In the genomic region with DNA sequence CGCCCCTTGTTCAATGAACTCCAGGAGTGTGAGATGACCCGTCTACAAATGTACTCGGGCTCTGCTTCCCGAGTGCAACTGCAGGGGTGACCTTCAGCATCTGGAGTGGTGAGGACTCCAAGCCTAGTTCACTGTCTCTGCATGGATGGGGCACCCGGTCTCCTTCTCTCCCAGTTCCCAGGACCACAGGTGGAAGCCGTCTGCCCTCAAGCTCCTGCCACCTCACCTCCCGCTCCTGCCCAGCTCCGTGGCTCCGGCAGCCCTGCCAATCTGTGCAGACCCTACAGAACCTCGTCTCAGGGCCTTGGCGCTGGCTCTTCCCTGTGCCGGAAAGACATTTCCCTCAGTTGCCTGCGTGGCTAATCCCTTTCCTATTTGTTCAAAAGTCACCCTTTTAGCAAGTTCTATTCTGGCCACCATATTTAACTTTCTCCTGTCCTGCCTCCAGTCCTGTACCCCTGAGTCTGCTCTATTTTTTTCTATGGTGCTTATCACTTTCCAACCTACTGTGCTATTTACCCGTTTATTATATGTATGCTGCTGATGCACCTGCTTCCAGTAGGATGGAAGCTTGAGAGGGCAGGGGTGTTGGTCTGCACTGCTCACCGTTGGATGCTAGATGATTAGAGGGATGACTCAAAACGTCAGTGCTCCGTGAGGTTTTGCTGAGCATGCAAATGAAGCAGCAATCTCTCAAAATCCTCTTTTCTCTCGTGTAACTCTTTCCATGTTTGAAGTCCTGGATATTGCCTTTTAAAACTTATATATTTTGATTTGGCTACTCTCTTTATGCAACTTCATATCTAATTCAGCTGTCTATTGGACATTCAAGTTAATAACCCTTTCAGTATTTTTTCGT, we compare ENCODE assay signal across 1 cellular context.
TF ChIP-seq lines count a peak whose summit lies in the region.

No MANE protein-coding gene starts in this region.

TF ChIP-seq in K562, 482 proteins besides CTCF, POLR2A, EP300 and RAD21 (continued from another document):
- no peak for TF ChIP-seq L3MBTL2 (IDR thresholded peaks at IDR 0.05)
- no peak for TF ChIP-seq SOX6 (IDR thresholded peaks at IDR 0.05)
- no peak for TF ChIP-seq ZNF184 (CRISPR knock-in tag; IDR thresholded peaks at IDR 0.05)
- 0 out of 4 replicates have a peak, but pooled peaks of 1 of the 2 experiments have one; percentile 31 for TF ChIP-seq MAZ (CRISPR knock-in tag; conservative IDR thresholded peaks at IDR 0.05 in 1 of 2, IDR thresholded peaks at IDR 0.05 in 1 of 2)
- peak; percentile 70; the same call in 1 of the 2 replicates for TF ChIP-seq ZNF717 (CRISPR knock-in tag; IDR thresholded peaks at IDR 0.05)
- TF ChIP-seq SAFB (IDR thresholded peaks at IDR 0.05; ENCODE audit: borderline replicate concordance, low read depth, low read length), result no peak
- peak; percentile 80 for TF ChIP-seq POLR2G (IDR thresholded peaks at IDR 0.05; ENCODE audit: low read depth, low read length)
- TF ChIP-seq, protein P1, sequence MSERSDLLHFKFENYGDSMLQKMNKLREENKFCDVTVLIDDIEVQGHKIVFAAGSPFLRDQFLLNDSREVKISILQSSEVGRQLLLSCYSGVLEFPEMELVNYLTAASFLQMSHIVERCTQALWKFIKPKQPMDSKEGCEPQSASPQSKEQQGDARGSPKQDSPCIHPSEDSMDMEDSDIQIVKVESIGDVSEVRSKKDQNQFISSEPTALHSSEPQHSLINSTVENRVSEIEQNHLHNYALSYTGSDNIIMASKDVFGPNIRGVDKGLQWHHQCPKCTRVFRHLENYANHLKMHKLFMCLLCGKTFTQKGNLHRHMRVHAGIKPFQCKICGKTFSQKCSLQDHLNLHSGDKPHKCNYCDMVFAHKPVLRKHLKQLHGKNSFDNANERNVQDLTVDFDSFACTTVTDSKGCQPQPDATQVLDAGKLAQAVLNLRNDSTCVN (CRISPR knock-in tag; IDR thresholded peaks at IDR 0.05), result no peak
- TF ChIP-seq, protein P2, sequence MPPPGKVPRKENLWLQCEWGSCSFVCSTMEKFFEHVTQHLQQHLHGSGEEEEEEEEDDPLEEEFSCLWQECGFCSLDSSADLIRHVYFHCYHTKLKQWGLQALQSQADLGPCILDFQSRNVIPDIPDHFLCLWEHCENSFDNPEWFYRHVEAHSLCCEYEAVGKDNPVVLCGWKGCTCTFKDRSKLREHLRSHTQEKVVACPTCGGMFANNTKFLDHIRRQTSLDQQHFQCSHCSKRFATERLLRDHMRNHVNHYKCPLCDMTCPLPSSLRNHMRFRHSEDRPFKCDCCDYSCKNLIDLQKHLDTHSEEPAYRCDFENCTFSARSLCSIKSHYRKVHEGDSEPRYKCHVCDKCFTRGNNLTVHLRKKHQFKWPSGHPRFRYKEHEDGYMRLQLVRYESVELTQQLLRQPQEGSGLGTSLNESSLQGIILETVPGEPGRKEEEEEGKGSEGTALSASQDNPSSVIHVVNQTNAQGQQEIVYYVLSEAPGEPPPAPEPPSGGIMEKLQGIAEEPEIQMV (tag; conservative IDR thresholded peaks at IDR 0.05; ENCODE audit: low read depth), result no peak
- peak; percentile 50; the same call in 1 of the 2 replicates for TF ChIP-seq MAFK (IDR thresholded peaks at IDR 0.05; ENCODE audit: low read length)
- peak; percentile 80 for TF ChIP-seq ZNF316 (IDR thresholded peaks at IDR 0.05)
- TF ChIP-seq FOS (IDR thresholded peaks at IDR 0.05; ENCODE audit: extremely low read depth, insufficient read length), result no peak
- TF ChIP-seq FOXA3 (CRISPR knock-in tag; conservative IDR thresholded peaks at IDR 0.05 in 1 of 2, IDR thresholded peaks at IDR 0.05 in 1 of 2), result no peak
- TF ChIP-seq MAFF (IDR thresholded peaks at IDR 0.05; ENCODE audit: low read length), result 0 out of 2 replicates have a peak, but pooled peaks have one; percentile 16
- TF ChIP-seq SUPT5H (IDR thresholded peaks at IDR 0.05), result peak; percentile 61
- TF ChIP-seq MCM7 (IDR thresholded peaks at IDR 0.05), result no peak
